In genomic region chr11:57273448-57274058, GRCh38 we compare ENCODE assay signal across 2 cellular contexts.
TF ChIP-seq lines count a peak whose summit lies in the region.

No MANE protein-coding gene starts in this region.

TF ChIP-seq in HepG2, 621 proteins besides CTCF, POLR2A, EP300 and RAD21:
- TF ChIP-seq ZNF331 (CRISPR knock-in tag; IDR thresholded peaks at IDR 0.05), result peak; percentile 97
- TF ChIP-seq TRIM24 (CRISPR knock-in tag; IDR thresholded peaks at IDR 0.05), result no peak
- TF ChIP-seq, protein P1, sequence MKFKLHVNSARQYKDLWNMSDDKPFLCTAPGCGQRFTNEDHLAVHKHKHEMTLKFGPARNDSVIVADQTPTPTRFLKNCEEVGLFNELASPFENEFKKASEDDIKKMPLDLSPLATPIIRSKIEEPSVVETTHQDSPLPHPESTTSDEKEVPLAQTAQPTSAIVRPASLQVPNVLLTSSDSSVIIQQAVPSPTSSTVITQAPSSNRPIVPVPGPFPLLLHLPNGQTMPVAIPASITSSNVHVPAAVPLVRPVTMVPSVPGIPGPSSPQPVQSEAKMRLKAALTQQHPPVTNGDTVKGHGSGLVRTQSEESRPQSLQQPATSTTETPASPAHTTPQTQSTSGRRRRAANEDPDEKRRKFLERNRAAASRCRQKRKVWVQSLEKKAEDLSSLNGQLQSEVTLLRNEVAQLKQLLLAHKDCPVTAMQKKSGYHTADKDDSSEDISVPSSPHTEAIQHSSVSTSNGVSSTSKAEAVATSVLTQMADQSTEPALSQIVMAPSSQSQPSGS (CRISPR knock-in tag; IDR thresholded peaks at IDR 0.05), result no peak
- peak; percentile 7; the same call in 1 of the 2 replicates for TF ChIP-seq ATF7 (IDR thresholded peaks at IDR 0.05)
- no peak for TF ChIP-seq ATF7 (CRISPR knock-in tag; IDR thresholded peaks at IDR 0.05)
- peak; percentile 78 for TF ChIP-seq CREB1 (IDR thresholded peaks at IDR 0.05)
- TF ChIP-seq CREB1 (CRISPR knock-in tag; IDR thresholded peaks at IDR 0.05), result no peak

TF ChIP-seq in IMR-90, 13 proteins besides CTCF, POLR2A, EP300 and RAD21:
- TF ChIP-seq RFX5 (IDR thresholded peaks at IDR 0.05; ENCODE audit: low read depth, low read length) (no peak), MXI1 (IDR thresholded peaks at IDR 0.05; ENCODE audit: borderline replicate concordance, low read depth, low read length) (no peak), MAFK (IDR thresholded peaks at IDR 0.05; ENCODE audit: low read depth, low read length) (no peak), RCOR1 (IDR thresholded peaks at IDR 0.05; ENCODE audit: insufficient replicate concordance, low read length) (no peak), CEBPB (IDR thresholded peaks at IDR 0.05; ENCODE audit: low read depth, low read length) (no peak), MAZ (IDR thresholded peaks at IDR 0.05; ENCODE audit: borderline replicate concordance, low read depth, low read length) (no peak), NFE2L2 (IDR thresholded peaks at IDR 0.05; ENCODE audit: low read depth, low read length) (no peak), SMC3 (IDR thresholded peaks at IDR 0.05; ENCODE audit: low read depth, low read length) (no peak), USF2 (IDR thresholded peaks at IDR 0.05; ENCODE audit: low read depth, low read length) (no peak), BHLHE40 (IDR thresholded peaks at IDR 0.05; ENCODE audit: low read depth, low read length) (no peak), FOS (IDR thresholded peaks at IDR 0.05; ENCODE audit: low read depth, low read length) (no peak), CHD1 (IDR thresholded peaks at IDR 0.05; ENCODE audit: low read depth, low read length) (no peak)
- TF ChIP-seq, protein P2, sequence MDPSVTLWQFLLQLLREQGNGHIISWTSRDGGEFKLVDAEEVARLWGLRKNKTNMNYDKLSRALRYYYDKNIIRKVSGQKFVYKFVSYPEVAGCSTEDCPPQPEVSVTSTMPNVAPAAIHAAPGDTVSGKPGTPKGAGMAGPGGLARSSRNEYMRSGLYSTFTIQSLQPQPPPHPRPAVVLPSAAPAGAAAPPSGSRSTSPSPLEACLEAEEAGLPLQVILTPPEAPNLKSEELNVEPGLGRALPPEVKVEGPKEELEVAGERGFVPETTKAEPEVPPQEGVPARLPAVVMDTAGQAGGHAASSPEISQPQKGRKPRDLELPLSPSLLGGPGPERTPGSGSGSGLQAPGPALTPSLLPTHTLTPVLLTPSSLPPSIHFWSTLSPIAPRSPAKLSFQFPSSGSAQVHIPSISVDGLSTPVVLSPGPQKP (IDR thresholded peaks at IDR 0.05; ENCODE audit: borderline replicate concordance, low read depth, low read length), result no peak
